In the genomic region with DNA sequence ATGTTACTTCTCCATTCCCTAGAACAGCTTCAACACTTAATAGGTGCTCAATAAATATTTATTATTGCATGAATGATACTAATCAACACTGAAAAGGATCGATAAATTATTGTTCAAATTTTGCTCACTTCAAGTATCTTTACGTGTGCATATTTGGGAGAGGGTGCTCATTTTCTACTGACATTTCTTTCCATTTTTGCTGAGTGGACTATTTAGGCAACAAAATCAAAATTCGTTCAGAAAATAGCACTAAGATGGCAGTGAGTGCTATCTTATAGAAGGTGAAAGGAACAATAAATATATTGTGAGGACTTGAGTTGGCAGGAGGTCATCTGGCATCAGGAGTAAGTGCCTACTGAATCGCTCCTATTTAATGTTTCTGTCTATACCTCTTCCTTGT, we compare ENCODE assay signal across 9 cellular contexts.
"Had no signal": no experiment of that assay in that cellular context is flagged by ENCODE, and none has a peak within 500 bp of the region (broad histone marks: within the 10 kb centered on the region; RNA-seq: fewer than 3 reads in every experiment).

No MANE protein-coding gene starts in this region.

- H3K27ac ChIP-seq: GM23248, KMS-11 had no signal

- H3K9ac ChIP-seq: GM23248, KMS-11 had no signal

- H3K4me3 ChIP-seq: GM23248 had no signal

- DNase-seq: GM23248, GOT3, H9, HCEC 1CT, Karpas-422, KBM-7 had no signal

- FAIRE-seq: H54, HTR-8/SVneo had no signal

- H3K4me2 ChIP-seq: KMS-11 had no signal

- H2AFZ ChIP-seq: GM23248 had no signal
